In genomic region chr13:46160474-46161066, GRCh38 we compare ENCODE assay signal across 8 cellular contexts. TPM values are rescaled to one million over a fixed set of nuclear protein-coding genes. Genes with fewer than 3 reads are reported as not detected.
DNase-seq lines count a peak whose midpoint lies in the region; ATAC-seq, FAIRE-seq and TF ChIP-seq lines count a peak whose summit lies in the region.

No MANE protein-coding gene starts in this region.

- H3K27ac Mint-ChIP-seq in chondrocyte (ENCODE audit: unreplicated experiment): no peak overlapping the region

- in situ Hi-C loops in KBM-7 (cut with MboI; ENCODE audit: low pct_unique_long_range_greater_than_20kb, low sequenced_read_pairs) (no loop called here), HepG2 (cut with HindIII; ENCODE audit: extremely low pct_ligation_motif_present, low pct_unique_long_range_greater_than_20kb) (no loop called here)

- DNase-seq in AG09319 (ENCODE audit: extremely low read depth, low read depth): peak; percentile 18
- peak; percentile 85 for DNase-seq in KBM-7
- DNase-seq in RPMI7951 (ENCODE audit: low read depth): peak; percentile 57
- DNase-seq in chondrocyte (ENCODE audit: low spot score): no peak
- peak; percentile 58 for DNase-seq in HepG2 (ENCODE audit: low spot score)
- DNase-seq in upper lobe of left lung: no peak

- H3K4me3 ChIP-seq in GM08714 (ENCODE audit: low read length) (peak overlapping the region; percentile 36), HepG2 (replicated peaks in 1 of 3; ENCODE audit: insufficient read depth in 1 of 3, low read depth in 2 of 3, low read length in 3 of 3) (no peak overlapping the region), upper lobe of left lung (no peak overlapping the region)

- H3K79me2 ChIP-seq in HepG2 (ENCODE audit: insufficient read depth, low read length): no peaks in the 10 kb centered on the region

- H3K27ac ChIP-seq in HepG2 (ENCODE audit: extremely low read length, insufficient read depth, low read length) (no peak overlapping the region), upper lobe of left lung (peak overlapping the region in 1 of 4 donors; percentile 63)

- no TSS peak for BruUV-seq in HepG2 (replicated peaks; lab: Mats Ljungman, UMichigan)

- no peaks in the 10 kb centered on the region for H3K9me3 ChIP-seq in HepG2 (ENCODE audit: low read length)
- H3K9me3 ChIP-seq in upper lobe of left lung: no peaks in the 10 kb centered on the region

- TF ChIP-seq CTCF in AG09319 (IDR thresholded peaks at IDR 0.05; ENCODE audit: low read depth, low read length) (peak; percentile 78), chondrocyte (IDR thresholded peaks at IDR 0.05) (peak; percentile 93), HepG2 (CRISPR knock-in tag; IDR thresholded peaks at IDR 0.05) (peak; percentile 82), upper lobe of left lung (IDR thresholded peaks at IDR 0.05) (peak; percentile 44 to 73 (median 68))

- no peak for TF ChIP-seq EP300 in HepG2 (IDR thresholded peaks at IDR 0.05; ENCODE audit: low read depth in 2 of 2, low read length in 2 of 2)
- no peak for TF ChIP-seq EP300 in HepG2 (CRISPR knock-in tag; IDR thresholded peaks at IDR 0.05; ENCODE audit: borderline replicate concordance)
- TF ChIP-seq EP300 in upper lobe of left lung (IDR thresholded peaks at IDR 0.05): no peak

- peak; percentile 71 for TF ChIP-seq RAD21 in HepG2 (CRISPR knock-in tag; IDR thresholded peaks at IDR 0.05)

- H3K4me3 Mint-ChIP-seq in chondrocyte (ENCODE audit: unreplicated experiment): no peak overlapping the region

- H3K36me3 Mint-ChIP-seq in chondrocyte (ENCODE audit: low read depth): no peaks in the 10 kb centered on the region

- H3K36me3 ChIP-seq in HepG2 (replicated peaks in 1 of 2; ENCODE audit: control insufficient read depth in 1 of 2, insufficient read depth in 2 of 2, low read length in 2 of 2): no peaks in the 10 kb centered on the region
- H3K36me3 ChIP-seq in upper lobe of left lung: peaks cover 0 to 3% (median 0%) of the 10 kb centered on the region in 4 donors

- H2AFZ ChIP-seq in HepG2 (ENCODE audit: low read length): no peak overlapping the region

- WGBS in HepG2 (ENCODE audit: low lambda C conversion rate): 6% methylated on average over 4 of the region's 4 CpGs
- 18 to 29% methylated on average over 4 of the region's 4 CpGs for WGBS in upper lobe of left lung, 2 donors

- no peaks in the 10 kb centered on the region for H4K20me1 ChIP-seq in HepG2 (ENCODE audit: insufficient read depth, low read length)

- H3K4me2 ChIP-seq in HepG2 (ENCODE audit: low read depth, low read length): peak overlapping the region; percentile 46; the same call in 1 of the 2 replicates

- H3K4me1 Mint-ChIP-seq in chondrocyte (ENCODE audit: low read depth): peaks cover 3% of the 10 kb centered on the region

- ATAC-seq in HepG2 (peak; percentile 64), upper lobe of left lung (ENCODE audit: low FRiP score in 2 of 2) (peak; percentile 74 to 82), HG02970 (IDR thresholded peaks at IDR 0.05; ENCODE audit: low FRiP score, unreplicated experiment) (no peak)

- CTCF ChIA-PET in HepG2 (lab: Yijun Ruan, JAX; ENCODE audit: low intra/inter-chr PET ratio, low total read pairs): interaction anchor here (0.7 to 3.3 kb wide), 5 partner anchors 14 to 353 kb away, joined by 3 to 30 read pairs (median 4); no protein-coding TSS in a partner anchor

- intact Hi-C loops in HepG2 (cut with micrococcal nuclease; ENCODE audit: unreplicated experiment): loop anchor here (1.0 to 2.0 kb wide), 3 partner anchors 18 to 353 kb away; no protein-coding TSS in a partner anchor

- FAIRE-seq in HepG2 (lab: Jason Lieb, UNC): peak; percentile 51

- TF ChIP-seq POLR2A in HepG2 (IDR thresholded peaks at IDR 0.05; ENCODE audit: insufficient read depth in 1 of 2, low read depth in 2 of 2, low read length in 2 of 2) (no peak), upper lobe of left lung (IDR thresholded peaks at IDR 0.05) (no peak)

- H3K4me1 ChIP-seq in HepG2 (ENCODE audit: insufficient read depth, low read length): peaks cover 14% of the 10 kb centered on the region
- peaks cover 0 to 11% (median 0%) of the 10 kb centered on the region in 4 donors for H3K4me1 ChIP-seq in upper lobe of left lung

- H3K27me3 Mint-ChIP-seq in chondrocyte (ENCODE audit: low read depth): peaks cover 2% of the 10 kb centered on the region

- no peaks in the 10 kb centered on the region for H3K9me3 Mint-ChIP-seq in chondrocyte (ENCODE audit: low read depth)

- H3K27me3 ChIP-seq in HepG2 (ENCODE audit: control insufficient read depth in 1 of 2, insufficient read depth in 2 of 2, low read length in 2 of 2): no peaks in the 10 kb centered on the region
- no peaks in the 10 kb centered on the region for H3K27me3 ChIP-seq in upper lobe of left lung

- POLR2A ChIA-PET in HepG2 (lab: Yijun Ruan, JAX): interaction anchor here (1.3 kb wide), 1 partner anchor 18 kb away, joined by 4 read pairs; no protein-coding TSS in a partner anchor

- no peak overlapping the region for H3K9ac ChIP-seq in HepG2 (ENCODE audit: insufficient read depth, low read depth, low read length)

RNA-seq across cellular contexts. Expression of gene LCP1, which starts 21.4 kb away (rescaled TPM):
- total RNA-seq in RPMI7951 (2014; rRNA removed; shearing (Covaris generic)): 65.9 and 75.0 TPM in 2 replicates
- total RNA-seq in chondrocyte: 0.19 to 1.2 TPM (median 1.00 TPM) in 3 replicates
- total RNA-seq in HepG2 (2016; rRNA removed; fragmentation: Illumina TruSeq; extraction: Trizol): 1.6 and 2.1 TPM in 2 replicates
- 0.20 and 0.35 TPM in 2 replicates for total RNA-seq in HepG2 (2016; cell fraction: cytosol; rRNA removed; fragmentation: Illumina TruSeq; extraction: Trizol; ENCODE audit: low read depth)
- total RNA-seq in HepG2 (2016; cell fraction: insoluble cytoplasmic fraction; rRNA removed; fragmentation: Illumina TruSeq; extraction: Trizol): 1.4 and 2.1 TPM in 2 replicates
- 1.8 TPM in 2 replicates for total RNA-seq in HepG2 (2016; cell fraction: membrane; rRNA removed; fragmentation: Illumina TruSeq; extraction: Trizol)
- 0.44 and 0.78 TPM in 2 replicates for total RNA-seq in HepG2 (2016; cell fraction: nucleus; rRNA removed; fragmentation: Illumina TruSeq; extraction: Trizol)
- 1.6 TPM in 2 replicates for polyA plus RNA-seq in HepG2 (2011; rRNA removed)
- polyA plus RNA-seq in HepG2 (2011; cell fraction: cytosol; rRNA removed): 1.0 and 1.7 TPM in 2 replicates
- 0.59 and 0.85 TPM in 2 replicates for polyA plus RNA-seq in HepG2 (2011; cell fraction: nucleus; rRNA removed)
- 1.4 and 1.9 TPM in 2 replicates for polyA plus RNA-seq in HepG2 (2012)
- polyA plus RNA-seq in HepG2 (2016; cell fraction: cytosol; fragmentation: Illumina TruSeq; extraction: Trizol; ENCODE audit: low read depth): 0.58 and 0.63 TPM in 2 replicates
- 2.6 and 3.2 TPM in 2 replicates for polyA plus RNA-seq in HepG2 (2016; cell fraction: insoluble cytoplasmic fraction; fragmentation: Illumina TruSeq; extraction: Trizol; ENCODE audit: low read depth)
- polyA plus RNA-seq in HepG2 (2016; cell fraction: membrane; fragmentation: Illumina TruSeq; extraction: Trizol; ENCODE audit: low read depth): 2.1 TPM in 2 replicates
- 1.1 and 1.3 TPM in 2 replicates for polyA plus RNA-seq in HepG2 (2016; cell fraction: nucleus; fragmentation: Illumina TruSeq; extraction: Trizol; ENCODE audit: insufficient read depth, low read depth)
- polyA minus RNA-seq in HepG2 (2011; rRNA and poly(A)+ RNA removed; ENCODE audit: low replicate concordance): 0.87 and 1.2 TPM in 2 replicates
- 0.44 and 1.1 TPM in 2 replicates for polyA minus RNA-seq in HepG2 (2011; cell fraction: cytosol; rRNA and poly(A)+ RNA removed)
- polyA minus RNA-seq in HepG2 (2011; cell fraction: nucleus; rRNA and poly(A)+ RNA removed): 0.87 and 0.90 TPM in 2 replicates
- total RNA-seq in upper lobe of left lung: 100 to 1,000 TPM in 4 of 6 donors, 10 to 100 TPM in 2; 72.3 to 331 (median 129) TPM

RNA-seq across cellular contexts. Expression of gene LRRC63, which starts 51.2 kb away (rescaled TPM):
- total RNA-seq in RPMI7951 (2014; rRNA removed; shearing (Covaris generic)): 0.20 and 0.48 TPM in 2 replicates
- total RNA-seq in chondrocyte (0.15 TPM in 1 of 3 replicates, not detected in the others), HepG2 (2016; rRNA removed; fragmentation: Illumina TruSeq; extraction: Trizol) (not detected in 2 replicates), upper lobe of left lung (1 to 10 TPM in 2 of 6 donors, under 1 TPM in 3, not detected in 1; 0.33 to 3.1 (median 0.66) TPM)
- not detected in 2 replicates for total RNA-seq in HepG2 (2016; cell fraction: cytosol; rRNA removed; fragmentation: Illumina TruSeq; extraction: Trizol; ENCODE audit: low read depth)
- not detected in 2 replicates for total RNA-seq in HepG2 (2016; cell fraction: insoluble cytoplasmic fraction; rRNA removed; fragmentation: Illumina TruSeq; extraction: Trizol)
- not detected in 2 replicates for total RNA-seq in HepG2 (2016; cell fraction: membrane; rRNA removed; fragmentation: Illumina TruSeq; extraction: Trizol)
- total RNA-seq in HepG2 (2016; cell fraction: nucleus; rRNA removed; fragmentation: Illumina TruSeq; extraction: Trizol): not detected in 2 replicates
- polyA plus RNA-seq in HepG2 (2011; rRNA removed): not detected in 2 replicates
- not detected in 2 replicates for polyA plus RNA-seq in HepG2 (2011; cell fraction: cytosol; rRNA removed)
- not detected in 2 replicates for polyA plus RNA-seq in HepG2 (2011; cell fraction: nucleus; rRNA removed)
- polyA plus RNA-seq in HepG2 (2012): not detected in 2 replicates
- not detected in 2 replicates for polyA plus RNA-seq in HepG2 (2016; cell fraction: cytosol; fragmentation: Illumina TruSeq; extraction: Trizol; ENCODE audit: low read depth)
- not detected in 2 replicates for polyA plus RNA-seq in HepG2 (2016; cell fraction: insoluble cytoplasmic fraction; fragmentation: Illumina TruSeq; extraction: Trizol; ENCODE audit: low read depth)
- not detected in 2 replicates for polyA plus RNA-seq in HepG2 (2016; cell fraction: membrane; fragmentation: Illumina TruSeq; extraction: Trizol; ENCODE audit: low read depth)
- polyA plus RNA-seq in HepG2 (2016; cell fraction: nucleus; fragmentation: Illumina TruSeq; extraction: Trizol; ENCODE audit: insufficient read depth, low read depth): not detected in 2 replicates
- polyA minus RNA-seq in HepG2 (2011; rRNA and poly(A)+ RNA removed; ENCODE audit: low replicate concordance): not detected in 2 replicates
- not detected in 2 replicates for polyA minus RNA-seq in HepG2 (2011; cell fraction: cytosol; rRNA and poly(A)+ RNA removed)
- polyA minus RNA-seq in HepG2 (2011; cell fraction: nucleus; rRNA and poly(A)+ RNA removed): not detected in 2 replicates

RNA-seq across cellular contexts. Expression of gene CPB2, which starts 55.7 kb away (rescaled TPM):
- not detected in 2 replicates for total RNA-seq in RPMI7951 (2014; rRNA removed; shearing (Covaris generic))
- not detected in 3 replicates for total RNA-seq in chondrocyte
- total RNA-seq in HepG2 (2016; rRNA removed; fragmentation: Illumina TruSeq; extraction: Trizol): 94.9 and 140 TPM in 2 replicates
- total RNA-seq in HepG2 (2016; cell fraction: cytosol; rRNA removed; fragmentation: Illumina TruSeq; extraction: Trizol; ENCODE audit: low read depth): 21.4 and 24.4 TPM in 2 replicates
- 83.3 and 138 TPM in 2 replicates for total RNA-seq in HepG2 (2016; cell fraction: insoluble cytoplasmic fraction; rRNA removed; fragmentation: Illumina TruSeq; extraction: Trizol)
- total RNA-seq in HepG2 (2016; cell fraction: membrane; rRNA removed; fragmentation: Illumina TruSeq; extraction: Trizol): 39.7 and 47.6 TPM in 2 replicates
- total RNA-seq in HepG2 (2016; cell fraction: nucleus; rRNA removed; fragmentation: Illumina TruSeq; extraction: Trizol): 117 and 140 TPM in 2 replicates
- polyA plus RNA-seq in HepG2 (2011; rRNA removed): 81.9 and 125 TPM in 2 replicates
- polyA plus RNA-seq in HepG2 (2011; cell fraction: cytosol; rRNA removed): 60.5 and 82.0 TPM in 2 replicates
- polyA plus RNA-seq in HepG2 (2011; cell fraction: nucleus; rRNA removed): 35.1 and 37.2 TPM in 2 replicates
- polyA plus RNA-seq in HepG2 (2012): 75.4 and 132 TPM in 2 replicates
- polyA plus RNA-seq in HepG2 (2016; cell fraction: cytosol; fragmentation: Illumina TruSeq; extraction: Trizol; ENCODE audit: low read depth): 17.6 and 19.3 TPM in 2 replicates
- 78.1 and 84.4 TPM in 2 replicates for polyA plus RNA-seq in HepG2 (2016; cell fraction: insoluble cytoplasmic fraction; fragmentation: Illumina TruSeq; extraction: Trizol; ENCODE audit: low read depth)
- 31.9 and 36.1 TPM in 2 replicates for polyA plus RNA-seq in HepG2 (2016; cell fraction: membrane; fragmentation: Illumina TruSeq; extraction: Trizol; ENCODE audit: low read depth)
- polyA plus RNA-seq in HepG2 (2016; cell fraction: nucleus; fragmentation: Illumina TruSeq; extraction: Trizol; ENCODE audit: insufficient read depth, low read depth): 154 and 161 TPM in 2 replicates
- polyA minus RNA-seq in HepG2 (2011; rRNA and poly(A)+ RNA removed; ENCODE audit: low replicate concordance): 53.0 TPM in 1 of 2 replicates, not detected in the other
- polyA minus RNA-seq in HepG2 (2011; cell fraction: cytosol; rRNA and poly(A)+ RNA removed): 58.8 and 59.0 TPM in 2 replicates
- polyA minus RNA-seq in HepG2 (2011; cell fraction: nucleus; rRNA and poly(A)+ RNA removed): 70.9 and 76.8 TPM in 2 replicates
- total RNA-seq in upper lobe of left lung: 100 to 1,000 TPM in 1 of 6 donors, 10 to 100 TPM in 4, 1 to 10 TPM in 1; 2.1 to 114 (median 21.3) TPM

Comparison
In these comparisons a context has a peak if more than half of its experiments do, and no peak if none do; other contexts are left out.
1. DNase-seq: peak in AG09319 (single experiment), KBM-7 (single experiment), RPMI7951 (single experiment) and HepG2 (single experiment); none in chondrocyte (single experiment) and upper lobe of left lung (0 of 2).
2. RNA of gene LCP1, which starts 21.4 kb away (total RNA-seq): 72.3 to 331 TPM in upper lobe of left lung and 65.9 to 75.0 TPM in RPMI7951; 0.20 to 2.1 TPM in HepG2 and 0.19 to 1.2 TPM in chondrocyte; every median in the first group is over 10 times any median in the second.
3. Peak in every context shown above with its lines, with median percentiles within 50 percentile points of each other: CTCF ChIP-seq.